ENCODE assay signal across 2 cellular contexts in the genomic region with DNA sequence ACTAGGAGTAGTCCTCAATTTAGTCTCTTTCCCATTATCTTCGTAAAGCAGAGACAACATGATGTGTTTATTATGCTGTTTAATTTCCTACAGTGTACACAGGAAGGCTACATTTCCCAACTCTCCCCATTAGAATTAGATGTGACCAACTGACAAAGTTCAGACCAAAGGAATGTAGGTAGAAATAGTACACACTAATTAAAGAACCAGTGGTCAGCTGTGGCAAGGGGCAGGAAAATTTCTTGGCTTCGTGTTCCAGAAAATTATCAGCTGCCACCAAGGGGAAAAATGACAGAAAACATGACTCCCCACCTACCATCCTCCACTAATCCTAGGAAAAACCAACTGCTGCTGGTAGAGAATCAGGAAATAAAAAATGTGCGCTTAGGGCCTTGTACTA.
TF ChIP-seq lines count a peak whose summit lies in the region.

No MANE protein-coding gene starts in this region.

TF ChIP-seq in GM23338, 12 proteins besides CTCF, POLR2A, EP300 and RAD21:
- TF ChIP-seq EZH2 (IDR thresholded peaks at IDR 0.05; ENCODE audit: low read depth, unreplicated experiment): no peak
- TF ChIP-seq NANOG (IDR thresholded peaks at IDR 0.05; ENCODE audit: borderline replicate concordance): no peak
- TF ChIP-seq CREB1 (CRISPR knock-in tag; IDR thresholded peaks at IDR 0.05; ENCODE audit: low read depth): no peak
- no peak for TF ChIP-seq EZH2phosphoT487 (IDR thresholded peaks at IDR 0.05; ENCODE audit: unreplicated experiment)
- TF ChIP-seq ETS1 (IDR thresholded peaks at IDR 0.05): no peak
- TF ChIP-seq, protein P1, sequence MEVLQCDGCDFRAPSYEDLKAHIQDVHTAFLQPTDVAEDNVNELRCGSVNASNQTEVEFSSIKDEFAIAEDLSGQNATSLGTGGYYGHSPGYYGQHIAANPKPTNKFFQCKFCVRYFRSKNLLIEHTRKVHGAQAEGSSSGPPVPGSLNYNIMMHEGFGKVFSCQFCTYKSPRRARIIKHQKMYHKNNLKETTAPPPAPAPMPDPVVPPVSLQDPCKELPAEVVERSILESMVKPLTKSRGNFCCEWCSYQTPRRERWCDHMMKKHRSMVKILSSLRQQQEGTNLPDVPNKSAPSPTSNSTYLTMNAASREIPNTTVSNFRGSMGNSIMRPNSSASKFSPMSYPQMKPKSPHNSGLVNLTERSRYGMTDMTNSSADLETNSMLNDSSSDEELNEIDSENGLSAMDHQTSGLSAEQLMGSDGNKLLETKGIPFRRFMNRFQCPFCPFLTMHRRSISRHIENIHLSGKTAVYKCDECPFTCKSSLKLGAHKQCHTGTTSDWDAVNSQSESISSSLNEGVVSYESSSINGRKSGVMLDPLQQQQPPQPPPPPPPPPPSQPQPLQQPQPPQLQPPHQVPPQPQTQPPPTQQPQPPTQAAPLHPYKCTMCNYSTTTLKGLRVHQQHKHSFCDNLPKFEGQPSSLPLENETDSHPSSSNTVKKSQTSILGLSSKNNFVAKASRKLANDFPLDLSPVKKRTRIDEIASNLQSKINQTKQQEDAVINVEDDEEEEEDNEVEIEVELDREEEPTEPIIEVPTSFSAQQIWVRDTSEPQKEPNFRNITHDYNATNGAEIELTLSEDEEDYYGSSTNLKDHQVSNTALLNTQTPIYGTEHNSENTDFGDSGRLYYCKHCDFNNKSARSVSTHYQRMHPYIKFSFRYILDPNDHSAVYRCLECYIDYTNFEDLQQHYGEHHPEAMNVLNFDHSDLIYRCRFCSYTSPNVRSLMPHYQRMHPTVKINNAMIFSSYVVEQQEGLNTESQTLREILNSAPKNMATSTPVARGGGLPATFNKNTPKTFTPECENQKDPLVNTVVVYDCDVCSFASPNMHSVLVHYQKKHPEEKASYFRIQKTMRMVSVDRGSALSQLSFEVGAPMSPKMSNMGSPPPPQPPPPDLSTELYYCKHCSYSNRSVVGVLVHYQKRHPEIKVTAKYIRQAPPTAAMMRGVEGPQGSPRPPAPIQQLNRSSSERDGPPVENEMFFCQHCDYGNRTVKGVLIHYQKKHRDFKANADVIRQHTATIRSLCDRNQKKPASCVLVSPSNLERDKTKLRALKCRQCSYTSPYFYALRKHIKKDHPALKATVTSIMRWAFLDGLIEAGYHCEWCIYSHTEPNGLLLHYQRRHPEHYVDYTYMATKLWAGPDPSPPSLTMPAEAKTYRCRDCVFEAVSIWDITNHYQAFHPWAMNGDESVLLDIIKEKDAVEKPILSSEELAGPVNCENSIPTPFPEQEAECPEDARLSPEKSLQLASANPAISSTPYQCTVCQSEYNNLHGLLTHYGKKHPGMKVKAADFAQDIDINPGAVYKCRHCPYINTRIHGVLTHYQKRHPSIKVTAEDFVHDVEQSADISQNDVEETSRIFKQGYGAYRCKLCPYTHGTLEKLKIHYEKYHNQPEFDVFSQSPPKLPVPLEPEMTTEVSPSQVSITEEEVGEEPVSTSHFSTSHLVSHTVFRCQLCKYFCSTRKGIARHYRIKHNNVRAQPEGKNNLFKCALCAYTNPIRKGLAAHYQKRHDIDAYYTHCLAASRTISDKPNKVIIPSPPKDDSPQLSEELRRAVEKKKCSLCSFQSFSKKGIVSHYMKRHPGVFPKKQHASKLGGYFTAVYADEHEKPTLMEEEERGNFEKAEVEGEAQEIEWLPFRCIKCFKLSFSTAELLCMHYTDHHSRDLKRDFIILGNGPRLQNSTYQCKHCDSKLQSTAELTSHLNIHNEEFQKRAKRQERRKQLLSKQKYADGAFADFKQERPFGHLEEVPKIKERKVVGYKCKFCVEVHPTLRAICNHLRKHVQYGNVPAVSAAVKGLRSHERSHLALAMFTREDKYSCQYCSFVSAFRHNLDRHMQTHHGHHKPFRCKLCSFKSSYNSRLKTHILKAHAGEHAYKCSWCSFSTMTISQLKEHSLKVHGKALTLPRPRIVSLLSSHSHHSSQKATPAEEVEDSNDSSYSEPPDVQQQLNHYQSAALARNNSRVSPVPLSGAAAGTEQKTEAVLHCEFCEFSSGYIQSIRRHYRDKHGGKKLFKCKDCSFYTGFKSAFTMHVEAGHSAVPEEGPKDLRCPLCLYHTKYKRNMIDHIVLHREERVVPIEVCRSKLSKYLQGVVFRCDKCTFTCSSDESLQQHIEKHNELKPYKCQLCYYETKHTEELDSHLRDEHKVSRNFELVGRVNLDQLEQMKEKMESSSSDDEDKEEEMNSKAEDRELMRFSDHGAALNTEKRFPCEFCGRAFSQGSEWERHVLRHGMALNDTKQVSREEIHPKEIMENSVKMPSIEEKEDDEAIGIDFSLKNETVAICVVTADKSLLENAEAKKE (CRISPR knock-in tag; IDR thresholded peaks at IDR 0.05): no peak
- TF ChIP-seq STAT1 (IDR thresholded peaks at IDR 0.05; ENCODE audit: unreplicated experiment): no peak

TF ChIP-seq in H1, 55 proteins besides CTCF, POLR2A, EP300 and RAD21:
- no peak for TF ChIP-seq USF2 (IDR thresholded peaks at IDR 0.05; ENCODE audit: low read length)
- TF ChIP-seq SIRT6 (IDR thresholded peaks at IDR 0.05; ENCODE audit: low read length): no peak
- TF ChIP-seq TBP (IDR thresholded peaks at IDR 0.05; ENCODE audit: low read depth, low read length): no peak
- no peak for TF ChIP-seq TCF12 (IDR thresholded peaks at IDR 0.05; ENCODE audit: low read depth, low read length)
- TF ChIP-seq SIN3A (conservative IDR thresholded peaks at IDR 0.05 in 1 of 2, IDR thresholded peaks at IDR 0.05 in 1 of 2; ENCODE audit: low read depth in 1 of 2, low read length in 2 of 2): no peak
- no peak for TF ChIP-seq GTF2F1 (IDR thresholded peaks at IDR 0.05; ENCODE audit: borderline replicate concordance, low read depth, low read length)
- TF ChIP-seq BCL11A (IDR thresholded peaks at IDR 0.05; ENCODE audit: low read depth in 2 of 2, low read length in 2 of 2): no peak
- no peak for TF ChIP-seq CTBP2 (IDR thresholded peaks at IDR 0.05; ENCODE audit: borderline replicate concordance, insufficient read depth, insufficient read length, low read length)
- TF ChIP-seq RBBP5 (IDR thresholded peaks at IDR 0.05; ENCODE audit: borderline replicate concordance, low read depth, low read length): no peak
- TF ChIP-seq JUN (IDR thresholded peaks at IDR 0.05; ENCODE audit: low read depth, low read length): no peak
- TF ChIP-seq TAF7 (optimal IDR thresholded peaks at IDR 0.05; ENCODE audit: borderline replicate concordance, low read depth, low read length): no peak
- TF ChIP-seq CBX8 (IDR thresholded peaks at IDR 0.05; ENCODE audit: borderline replicate concordance, low read depth, low read length): no peak
TF ChIP-seq in H1: peak in this region for 0.
